25 cellular contexts compared by ENCODE assay signal in genomic region chr3:129929383-129929782, GRCh38. TPM values are rescaled to one million over a fixed set of nuclear protein-coding genes. Genes with fewer than 3 reads are reported as not detected.
"Had no signal": no experiment of that assay in that cellular context is flagged by ENCODE, and none has a peak within 500 bp of the region (broad histone marks: within the 10 kb centered on the region; RNA-seq: fewer than 3 reads in every experiment).

No MANE protein-coding gene starts in this region.

- H3K4me3 Mint-ChIP-seq: mesothelial cell of epicardium; naive B cell; natural killer cell treated with Interleukin-12 subunit alpha and Interleukin-12 subunit beta and Interleukin-15 and Interleukin-18, amount 100 ng/mL, for 72 hours; stimulated activated memory B cell treated with anti-CD40 and anti-IgM and Interleukin-4, amounts not matched to agents 10 μg/mL and 1 μg/mL and 100 μg/mL, for 72 hours; stimulated activated naive CD8-positive, alpha-beta T cell treated with anti-CD3 and anti-CD28 coated beads, Interleukin-15, amount 100 ng/mL, for 72 hours; type B pancreatic cell had no signal

- H3K27ac ChIP-seq: left ventricle myocardium inferior, pancreas, prostate gland, tibial nerve, uterus had no signal

- DNase-seq: left ventricle myocardium inferior; mesendoderm; naive B cell; pancreas; posterior cingulate gyrus; retina; right cardiac atrium; stimulated activated CD4-positive, alpha-beta T cell treated with anti-CD3 and anti-CD28 coated beads, Interleukin-1b, Interleukin-23, amount 100 ng/mL, for 48 hours; stimulated activated CD4-positive, alpha-beta T cell treated with anti-CD3 and anti-CD28 coated beads, Interleukin-2, amount 100 ng/mL, for 48 hours; stimulated activated CD4-positive, alpha-beta T cell treated with anti-CD3 and anti-CD28 coated beads, Interleukin-4, amount 100 ng/mL, for 4 hours; stimulated activated CD8-positive, alpha-beta memory T cell treated with anti-CD3 and anti-CD28 coated beads, Interleukin-4, amount 100 ng/mL, for 48 hours; stimulated activated naive CD4-positive, alpha-beta T cell treated with Interleukin-2 at 50 U/mL for 16 hours; stimulated activated naive CD8-positive, alpha-beta T cell treated with anti-CD3 and anti-CD28 coated beads, Interleukin-15, amount 100 ng/mL, for 72 hours; substantia nigra; uterus had no signal

- H3K27me3 Mint-ChIP-seq: type B pancreatic cell had no signal

- H3K4me1 ChIP-seq: left ventricle myocardium inferior, pancreas, prostate gland, uterus had no signal

- H3K27ac Mint-ChIP-seq: mesothelial cell of epicardium; naive B cell; natural killer cell treated with Interleukin-12 subunit alpha and Interleukin-12 subunit beta and Interleukin-15 and Interleukin-18, amount 100 ng/mL, for 72 hours; stimulated activated memory B cell treated with anti-CD40 and anti-IgM and Interleukin-4, amounts not matched to agents 10 μg/mL and 1 μg/mL and 100 μg/mL, for 72 hours; stimulated activated naive CD8-positive, alpha-beta T cell treated with anti-CD3 and anti-CD28 coated beads, Interleukin-15, amount 100 ng/mL, for 72 hours; type B pancreatic cell had no signal

- H3K27me3 ChIP-seq: pancreas, tibial nerve, uterus had no signal

- H3K9me3 ChIP-seq: pancreas, prostate gland, uterus had no signal

- H3K36me3 ChIP-seq: left ventricle myocardium inferior, pancreas, prostate gland, tibial nerve, uterus had no signal

- H3K4me1 Mint-ChIP-seq: mesothelial cell of epicardium; stimulated activated naive CD8-positive, alpha-beta T cell treated with anti-CD3 and anti-CD28 coated beads, Interleukin-15, amount 100 ng/mL, for 72 hours had no signal

- ATAC-seq: natural killer cell treated with Interleukin-12 subunit alpha and Interleukin-12 subunit beta and Interleukin-15 and Interleukin-18, amount 100 ng/mL, for 72 hours; pancreas; right cardiac atrium; stimulated activated memory B cell treated with anti-CD40 and anti-IgM and Interleukin-4, amounts not matched to agents 10 μg/mL and 1 μg/mL and 100 μg/mL, for 72 hours; stimulated activated naive CD8-positive, alpha-beta T cell treated with anti-CD3 and anti-CD28 coated beads, Interleukin-15, amount 100 ng/mL, for 72 hours had no signal

- H3K4me3 ChIP-seq: left ventricle myocardium inferior, lung, pancreas, prostate gland, smooth muscle cell, tibial nerve, uterus had no signal

RNA-seq across cellular contexts. Expression of gene TRH, which starts 45.1 kb away (rescaled TPM):
- total RNA-seq: kidney epithelial cell; left ventricle myocardium inferior; natural killer cell treated with Interleukin-12 subunit alpha and Interleukin-12 subunit beta and Interleukin-15 and Interleukin-18, amount 100 ng/mL, for 72 hours; pancreas; right cardiac atrium; smooth muscle cell; tibial nerve; ureter had no signal
- polyA plus RNA-seq: pancreas, right cardiac atrium, smooth muscle cell had no signal
